Comparison of ENCODE assay signal across 26 cellular contexts in genomic region chr2:195810340-195811098, GRCh38.
"Had no signal": no experiment of that assay in that cellular context is flagged by ENCODE, and none has a peak within 500 bp of the region (broad histone marks: within the 10 kb centered on the region; RNA-seq: fewer than 3 reads in every experiment).

No MANE protein-coding gene starts in this region.

- H3K27ac ChIP-seq: brain microvascular endothelial cell, KMS-11, SK-N-MC had no signal

- H3K36me3 Mint-ChIP-seq: activated CD8-positive, alpha-beta memory T cell treated with anti-CD3 and anti-CD28 coated beads, Interleukin-2, amount 10 ng/mL, durations not matched to agents 7 days and 5 days; activated naive CD4-positive, alpha-beta T cell treated with anti-CD3 and anti-CD28 coated beads, Interleukin-2, amount 50 U/mL, for 24 hours; T-cell had no signal

- H3K27ac Mint-ChIP-seq: activated B cell treated with CpG ODN at 0.5 μM for 24 hours; activated CD4-positive, alpha-beta T cell treated with anti-CD3 and anti-CD28 coated beads, Interleukin-2, amount 10 ng/mL, durations not matched to agents 24 days and 14 days; activated CD8-positive, alpha-beta memory T cell treated with anti-CD3 and anti-CD28 coated beads, Interleukin-2, amount 10 ng/mL, durations not matched to agents 7 days and 5 days; activated naive CD4-positive, alpha-beta T cell treated with anti-CD3 and anti-CD28 coated beads, Interleukin-2, amount 50 U/mL, for 24 hours; activated T-cell treated with anti-CD3 and anti-CD28 coated beads, Interleukin-2, amount 50 U/mL, for 24 hours; activated T-helper 1 cell treated with anti-CD3 and anti-CD28 coated beads, Interleukin-12 subunit alpha, Interleukin-12 subunit beta, Interleukin-2, Interleukin-4 antibody, amounts not matched to agents 30 ng/mL and 10 ng/mL and 1 ng/mL, durations not matched to agents 14 hours and 24 hours and 36 hours; T-cell had no signal

- H3K36me3 ChIP-seq: brain microvascular endothelial cell had no signal

- H3K4me3 Mint-ChIP-seq: activated B cell treated with CpG ODN at 0.5 μM for 24 hours; activated CD4-positive, alpha-beta T cell treated with anti-CD3 and anti-CD28 coated beads, Interleukin-2, amount 10 ng/mL, durations not matched to agents 24 days and 14 days; activated CD8-positive, alpha-beta memory T cell treated with anti-CD3 and anti-CD28 coated beads, Interleukin-2, amount 10 ng/mL, durations not matched to agents 7 days and 5 days; activated naive CD4-positive, alpha-beta T cell treated with anti-CD3 and anti-CD28 coated beads, Interleukin-2, amount 50 U/mL, for 24 hours; activated T-cell treated with anti-CD3 and anti-CD28 coated beads, Interleukin-2, amount 50 U/mL, for 24 hours; activated T-helper 1 cell treated with anti-CD3 and anti-CD28 coated beads, Interleukin-12 subunit alpha, Interleukin-12 subunit beta, Interleukin-2, Interleukin-4 antibody, amounts not matched to agents 30 ng/mL and 10 ng/mL and 1 ng/mL, durations not matched to agents 14 hours and 24 hours and 36 hours; T-cell had no signal

- H3K4me1 Mint-ChIP-seq: activated B cell treated with CpG ODN at 0.5 μM for 24 hours; activated CD4-positive, alpha-beta T cell treated with anti-CD3 and anti-CD28 coated beads, Interleukin-2, amount 10 ng/mL, durations not matched to agents 24 days and 14 days; activated CD8-positive, alpha-beta memory T cell treated with anti-CD3 and anti-CD28 coated beads, Interleukin-2, amount 10 ng/mL, durations not matched to agents 7 days and 5 days; activated naive CD4-positive, alpha-beta T cell treated with anti-CD3 and anti-CD28 coated beads, Interleukin-2, amount 50 U/mL, for 24 hours; T-cell had no signal

- H3K27me3 ChIP-seq: brain microvascular endothelial cell had no signal

- DNase-seq: activated B cell treated with CpG ODN at 0.5 μM for 24 hours; activated CD4-positive, alpha-beta T cell treated with anti-CD3 and anti-CD28 coated beads for 1 hour; activated CD4-positive, alpha-beta T cell treated with anti-CD3 and anti-CD28 coated beads, Interleukin-2, amount 10 ng/mL, durations not matched to agents 24 days and 14 days; activated CD4-positive, alpha-beta T cell treated with anti-CD3 and anti-CD28 coated beads, Interleukin-2, amount 50 U/mL, for 48 hours; activated CD8-positive, alpha-beta memory T cell treated with anti-CD3 and anti-CD28 coated beads, Interleukin-2, amount 10 ng/mL, durations not matched to agents 7 days and 5 days; activated effector memory CD4-positive, alpha-beta T cell treated with Interleukin-2 at 50 U/mL for 16 hours; activated naive CD4-positive, alpha-beta T cell; activated T-cell treated with anti-CD3 and anti-CD28 coated beads, Interleukin-2, amount 50 U/mL, for 24 hours; aorta; brain microvascular endothelial cell; cerebellar nuclear complex; MV-4-11; NCI-H1092 treated with DMSO at 0.1 percent for 48 hours; NCI-H1436; NCI-H1694 treated with DMSO at 0.1 percent for 48 hours; NCI-H2029 treated with DMSO at 0.1 percent for 48 hours; NCI-H510A treated with DMSO at 0.1 percent for 48 hours; PC-3; T-cell; T-helper 2 cell; T1000 had no signal

- H3K4me2 ChIP-seq: KMS-11 had no signal

- H3K4me3 ChIP-seq: SK-N-MC had no signal

- H3K9me3 Mint-ChIP-seq: activated B cell treated with CpG ODN at 0.5 μM for 24 hours; activated CD4-positive, alpha-beta T cell treated with anti-CD3 and anti-CD28 coated beads, Interleukin-2, amount 10 ng/mL, durations not matched to agents 24 days and 14 days; activated naive CD4-positive, alpha-beta T cell treated with anti-CD3 and anti-CD28 coated beads, Interleukin-2, amount 50 U/mL, for 24 hours; activated T-cell treated with anti-CD3 and anti-CD28 coated beads, Interleukin-2, amount 50 U/mL, for 24 hours; activated T-helper 1 cell treated with anti-CD3 and anti-CD28 coated beads, Interleukin-12 subunit alpha, Interleukin-12 subunit beta, Interleukin-2, Interleukin-4 antibody, amounts not matched to agents 30 ng/mL and 10 ng/mL and 1 ng/mL, durations not matched to agents 14 hours and 24 hours and 36 hours; T-cell had no signal

- ATAC-seq: activated CD8-positive, alpha-beta memory T cell treated with anti-CD3 and anti-CD28 coated beads, Interleukin-2, amount 10 ng/mL, durations not matched to agents 7 days and 5 days; PC-3; T-cell had no signal

- FAIRE-seq: TTC549 had no signal
